ENCODE assay signal across 1 cellular context in genomic region chr15:92839696-92840095, GRCh38.
TF ChIP-seq lines count a peak whose summit lies in the region.

No MANE protein-coding gene starts in this region.

TF ChIP-seq in GM23338, 12 proteins besides CTCF, POLR2A, EP300 and RAD21 (continued from another document):
- no peak for TF ChIP-seq ZNF462 (CRISPR knock-in tag; IDR thresholded peaks at IDR 0.05)
- TF ChIP-seq CREB1 (CRISPR knock-in tag; IDR thresholded peaks at IDR 0.05; ENCODE audit: low read depth): no peak
- TF ChIP-seq EZH2phosphoT487 (IDR thresholded peaks at IDR 0.05; ENCODE audit: unreplicated experiment): no peak
- no peak for TF ChIP-seq NANOG (IDR thresholded peaks at IDR 0.05; ENCODE audit: borderline replicate concordance)
- TF ChIP-seq ETS1 (IDR thresholded peaks at IDR 0.05): no peak
